ENCODE assay signal across 19 cellular contexts in the genomic region with DNA sequence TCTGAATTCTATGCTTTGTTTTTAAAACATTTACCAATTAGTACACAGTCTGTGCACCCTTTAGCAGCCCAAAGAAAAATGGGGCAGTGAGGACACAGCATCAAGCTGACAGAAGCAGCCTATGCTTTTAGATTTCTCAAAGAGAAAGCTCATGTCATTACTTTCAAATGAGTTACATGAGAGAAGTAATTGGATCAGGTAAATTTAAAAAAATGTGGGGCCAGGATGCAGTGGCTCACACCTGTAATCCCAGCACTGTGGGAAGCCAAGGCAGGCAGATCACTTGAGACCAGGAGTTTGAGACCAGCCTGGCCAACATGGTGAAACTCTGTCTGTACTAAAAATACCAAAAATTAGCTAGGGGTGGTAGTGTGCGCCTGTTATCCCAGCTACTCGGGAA. TPM values are rescaled to one million over a fixed set of nuclear protein-coding genes. Genes with fewer than 3 reads are reported as not detected.
DNase-seq lines count a peak whose midpoint lies in the region; ATAC-seq and TF ChIP-seq lines count a peak whose summit lies in the region.
"Had no signal": no experiment of that assay in that cellular context is flagged by ENCODE, and none has a peak within 500 bp of the region (broad histone marks: within the 10 kb centered on the region; RNA-seq: fewer than 3 reads in every experiment).

No MANE protein-coding gene starts in this region.

- H3K9ac ChIP-seq in HUES64 (ENCODE audit: low read depth, low read length): no peak overlapping the region
- H3K9ac ChIP-seq in endodermal cell (ENCODE audit: extremely low read depth, low read length, poor library complexity, severe bottlenecking): no peak overlapping the region
- H3K9ac ChIP-seq: BLaER1 had no signal

- H3K27ac Mint-ChIP-seq in GM23338: peak overlapping the region; percentile 74; the same call in 1 of the 2 replicates
- peak overlapping the region; percentile 66 for H3K27ac Mint-ChIP-seq in endodermal cell
- peak overlapping the region; percentile 56 for H3K27ac Mint-ChIP-seq in progenitor cell of endocrine pancreas
- no peak overlapping the region for H3K27ac Mint-ChIP-seq in activated naive CD4-positive, alpha-beta T cell treated with anti-CD3 and anti-CD28 coated beads, Interleukin-2, amount 10 ng/mL, durations not matched to agents 7 days and 5 days
- no peak overlapping the region for H3K27ac Mint-ChIP-seq in activated CD4-positive, alpha-beta memory T cell treated with anti-CD3 and anti-CD28 coated beads, Interleukin-2, amount 10 ng/mL, durations not matched to agents 7 days and 5 days
- H3K27ac Mint-ChIP-seq: CD14-positive monocyte; CD4-positive, alpha-beta memory T cell had no signal

- POLR2A ChIA-PET in activated CD4-positive, alpha-beta memory T cell treated with anti-CD3 and anti-CD28 coated beads, Interleukin-2, amount 10 ng/mL, durations not matched to agents 7 days and 5 days (lab: Charles Lee): no interaction called here

- CTCF ChIA-PET in activated naive CD4-positive, alpha-beta T cell treated with anti-CD3 and anti-CD28 coated beads, Interleukin-2, amount 10 ng/mL, durations not matched to agents 7 days and 5 days (lab: Charles Lee): no interaction called here
- CTCF ChIA-PET in activated CD4-positive, alpha-beta memory T cell treated with anti-CD3 and anti-CD28 coated beads, Interleukin-2, amount 10 ng/mL, durations not matched to agents 7 days and 5 days (lab: Charles Lee): no interaction called here

- intact Hi-C loops in dorsolateral prefrontal cortex (cut with DNase I): no loop called here

- H3K9me3 ChIP-seq in HUES64 (ENCODE audit: insufficient read depth, low read depth, low read length): no peaks in the 10 kb centered on the region
- H3K9me3 ChIP-seq in endodermal cell (ENCODE audit: control insufficient read depth, low read length): no peaks in the 10 kb centered on the region
- H3K9me3 ChIP-seq: BLaER1 had no signal

- H3K36me3 Mint-ChIP-seq in GM23338 (ENCODE audit: low read depth) (no peaks in the 10 kb centered on the region; the same call in 2 of the 3 replicates), endodermal cell (ENCODE audit: low read depth) (peaks cover 7% of the 10 kb centered on the region), progenitor cell of endocrine pancreas (ENCODE audit: insufficient read depth) (peaks cover 11% of the 10 kb centered on the region)
- H3K36me3 Mint-ChIP-seq in activated naive CD4-positive, alpha-beta T cell treated with anti-CD3 and anti-CD28 coated beads, Interleukin-2, amount 10 ng/mL, durations not matched to agents 7 days and 5 days: no peaks in the 10 kb centered on the region
- H3K36me3 Mint-ChIP-seq in activated CD4-positive, alpha-beta memory T cell treated with anti-CD3 and anti-CD28 coated beads, Interleukin-2, amount 10 ng/mL, durations not matched to agents 7 days and 5 days (ENCODE audit: low read depth): no peaks in the 10 kb centered on the region
- H3K36me3 Mint-ChIP-seq: CD14-positive monocyte; CD4-positive, alpha-beta memory T cell had no signal

- H3K4me3 ChIP-seq in GM23338 (no peak overlapping the region), HUES64 (ENCODE audit: low read length) (no peak overlapping the region), endodermal cell (ENCODE audit: low read length) (no peak overlapping the region), dorsolateral prefrontal cortex (no peak overlapping the region)
- H3K4me3 ChIP-seq: BLaER1, GM23248 had no signal

- H3K27me3 ChIP-seq in GM23338 (ENCODE audit: insufficient read depth): no peaks in the 10 kb centered on the region
- H3K27me3 ChIP-seq in HUES64 (ENCODE audit: insufficient read depth, low read length): no peaks in the 10 kb centered on the region
- H3K27me3 ChIP-seq in endodermal cell (ENCODE audit: control insufficient read depth, insufficient read depth, low read length, poor library complexity, severe bottlenecking): no peaks in the 10 kb centered on the region
- no peaks in the 10 kb centered on the region for H3K27me3 ChIP-seq in dorsolateral prefrontal cortex
- H3K27me3 ChIP-seq: BLaER1 had no signal

- H3K9me2 ChIP-seq in GM23338 (ENCODE audit: insufficient read depth): no peaks in the 10 kb centered on the region

- H3F3A ChIP-seq in GM23338 (replicated peaks; ENCODE audit: low read depth): no peaks in the 10 kb centered on the region

- no peak overlapping the region for H3K4me3 Mint-ChIP-seq in GM23338
- no peak overlapping the region for H3K4me3 Mint-ChIP-seq in endodermal cell
- H3K4me3 Mint-ChIP-seq in progenitor cell of endocrine pancreas (ENCODE audit: low read depth): no peak overlapping the region
- H3K4me3 Mint-ChIP-seq in activated naive CD4-positive, alpha-beta T cell treated with anti-CD3 and anti-CD28 coated beads, Interleukin-2, amount 10 ng/mL, durations not matched to agents 7 days and 5 days: no peak overlapping the region
- H3K4me3 Mint-ChIP-seq in activated CD4-positive, alpha-beta memory T cell treated with anti-CD3 and anti-CD28 coated beads, Interleukin-2, amount 10 ng/mL, durations not matched to agents 7 days and 5 days: no peak overlapping the region
- H3K4me3 Mint-ChIP-seq: CD14-positive monocyte; CD4-positive, alpha-beta memory T cell had no signal

- no peak overlapping the region for H3K4me2 ChIP-seq in GM23338
- H3K4me2 ChIP-seq: BLaER1 had no signal

- ATAC-seq in GM23338: no peak; the same call in 2 of the 3 replicates
- ATAC-seq: HCT116 had no signal

- H3K36me3 ChIP-seq in GM23338 (ENCODE audit: insufficient read depth): no peaks in the 10 kb centered on the region
- H3K36me3 ChIP-seq in HUES64 (ENCODE audit: insufficient read depth, low read length): peaks cover 5% of the 10 kb centered on the region; the same call in 1 of the 2 replicates
- peaks cover 26% of the 10 kb centered on the region for H3K36me3 ChIP-seq in endodermal cell (ENCODE audit: control insufficient read depth, insufficient read depth, low read length)
- H3K36me3 ChIP-seq: BLaER1 had no signal

- H3K79me2 ChIP-seq in GM23338 (replicated peaks; ENCODE audit: insufficient read depth): 0 out of 2 replicates have a peak, but pooled peaks cover 7% of the 10 kb centered on the region

- H4K20me1 ChIP-seq in GM23338 (replicated peaks; ENCODE audit: insufficient read depth): 0 out of 2 replicates have a peak, but pooled peaks cover 5% of the 10 kb centered on the region
- H4K20me1 ChIP-seq: BLaER1 had no signal

- no peak for DNase-seq in GM23338 (ENCODE audit: low spot score)
- DNase-seq in endodermal cell: peak; percentile 63
- no peak for DNase-seq in progenitor cell of endocrine pancreas (ENCODE audit: low spot score, unreplicated experiment)
- no peak for DNase-seq in globus pallidus (ENCODE audit: low spot score)
- no peak for DNase-seq in dorsolateral prefrontal cortex
- no peak for DNase-seq in activated naive CD4-positive, alpha-beta T cell treated with anti-CD3 and anti-CD28 coated beads, Interleukin-2, amount 10 ng/mL, durations not matched to agents 7 days and 5 days
- DNase-seq in activated CD4-positive, alpha-beta memory T cell treated with anti-CD3 and anti-CD28 coated beads, Interleukin-2, amount 10 ng/mL, durations not matched to agents 7 days and 5 days: no peak
- DNase-seq: 8988T; CD4-positive, alpha-beta memory T cell; DMS153; DMS79; GDM1; GM23248; HFFc6 had no signal

- H3K9me3 Mint-ChIP-seq in GM23338: no peaks in the 10 kb centered on the region
- H3K9me3 Mint-ChIP-seq in endodermal cell: no peaks in the 10 kb centered on the region
- no peaks in the 10 kb centered on the region for H3K9me3 Mint-ChIP-seq in progenitor cell of endocrine pancreas (ENCODE audit: low read depth)
- no peaks in the 10 kb centered on the region for H3K9me3 Mint-ChIP-seq in activated naive CD4-positive, alpha-beta T cell treated with anti-CD3 and anti-CD28 coated beads, Interleukin-2, amount 10 ng/mL, durations not matched to agents 7 days and 5 days
- H3K9me3 Mint-ChIP-seq in activated CD4-positive, alpha-beta memory T cell treated with anti-CD3 and anti-CD28 coated beads, Interleukin-2, amount 10 ng/mL, durations not matched to agents 7 days and 5 days: no peaks in the 10 kb centered on the region
- H3K9me3 Mint-ChIP-seq: CD14-positive monocyte; CD4-positive, alpha-beta memory T cell; HFFc6 had no signal

- H3K27me3 Mint-ChIP-seq in GM23338 (ENCODE audit: insufficient read depth, low read depth, poor library complexity) (no peaks in the 10 kb centered on the region), endodermal cell (ENCODE audit: insufficient read depth) (no peaks in the 10 kb centered on the region), progenitor cell of endocrine pancreas (no peaks in the 10 kb centered on the region)
- H3K27me3 Mint-ChIP-seq in activated naive CD4-positive, alpha-beta T cell treated with anti-CD3 and anti-CD28 coated beads, Interleukin-2, amount 10 ng/mL, durations not matched to agents 7 days and 5 days: peaks cover 5% of the 10 kb centered on the region
- H3K27me3 Mint-ChIP-seq in activated CD4-positive, alpha-beta memory T cell treated with anti-CD3 and anti-CD28 coated beads, Interleukin-2, amount 10 ng/mL, durations not matched to agents 7 days and 5 days: peaks cover 1% of the 10 kb centered on the region

- peaks cover 16% of the 10 kb centered on the region for H3K4me1 Mint-ChIP-seq in GM23338
- peaks cover 12% of the 10 kb centered on the region for H3K4me1 Mint-ChIP-seq in endodermal cell
- peaks cover 8% of the 10 kb centered on the region for H3K4me1 Mint-ChIP-seq in progenitor cell of endocrine pancreas (ENCODE audit: low read depth)
- no peaks in the 10 kb centered on the region for H3K4me1 Mint-ChIP-seq in activated naive CD4-positive, alpha-beta T cell treated with anti-CD3 and anti-CD28 coated beads, Interleukin-2, amount 10 ng/mL, durations not matched to agents 7 days and 5 days
- H3K4me1 Mint-ChIP-seq in activated CD4-positive, alpha-beta memory T cell treated with anti-CD3 and anti-CD28 coated beads, Interleukin-2, amount 10 ng/mL, durations not matched to agents 7 days and 5 days: no peaks in the 10 kb centered on the region
- H3K4me1 Mint-ChIP-seq: CD14-positive monocyte had no signal

- no peak overlapping the region for H2AFZ ChIP-seq in GM23338
- H2AFZ ChIP-seq: GM23248 had no signal

- TF ChIP-seq CTCF in GM23338 (conservative IDR thresholded peaks at IDR 0.05; ENCODE audit: low read depth in 2 of 2) (no peak), endodermal cell (conservative IDR thresholded peaks at IDR 0.05) (no peak), progenitor cell of endocrine pancreas (IDR thresholded peaks at IDR 0.05; ENCODE audit: unreplicated experiment) (no peak), dorsolateral prefrontal cortex (IDR thresholded peaks at IDR 0.05 in 54 of 56, conservative IDR thresholded peaks at IDR 0.05 in 2 of 56; ENCODE audit: low read depth in 1 of 56, partially characterized antibody in 56 of 56) (no peak)

- peak overlapping the region; percentile 42; the same call in 1 of the 2 replicates for H3K27ac ChIP-seq in GM23338 (ENCODE audit: low read depth)
- H3K27ac ChIP-seq in HUES64 (ENCODE audit: low read depth, low read length): peak overlapping the region; percentile 9; the same call in 1 of the 2 replicates
- H3K27ac ChIP-seq in endodermal cell (ENCODE audit: low read depth, low read length): no peak overlapping the region
- H3K27ac ChIP-seq in dorsolateral prefrontal cortex: peak overlapping the region in 1 of 59 donors; percentile 11
- H3K27ac ChIP-seq: BLaER1 had no signal

- H3K4me1 ChIP-seq in GM23338 (ENCODE audit: insufficient read depth) (no peaks in the 10 kb centered on the region), HUES64 (ENCODE audit: insufficient read depth, low read length) (peaks cover 10% of the 10 kb centered on the region), endodermal cell (ENCODE audit: control insufficient read depth, insufficient read depth, low read length) (peaks cover 4% of the 10 kb centered on the region)
- H3K4me1 ChIP-seq: BLaER1 had no signal

- 89% methylated on average over 2 of the region's 2 CpGs for WGBS in HUES64
- 78 to 88% methylated on average over 2 of the region's 2 CpGs for WGBS in endodermal cell (ENCODE audit: insufficient coverage in 1 of 2, insufficient read length in 1 of 2), 2 experiments

RNA-seq across cellular contexts. Expression of a gene that starts 57.7 kb away (rescaled TPM):
- not detected in 2 replicates for total RNA-seq in GM23338 (2014; rRNA removed; shearing (Covaris generic))
- polyA plus RNA-seq in GM23338 (2016; fragmentation: Nextera tagmentation; extraction: Ambion mirVana): not detected in 2 replicates
- polyA plus RNA-seq in HUES64 (2013, experiment 1 of 2): not detected
- polyA plus RNA-seq in HUES64 (2013, experiment 2 of 2): not detected
- total RNA-seq in endodermal cell: not detected
- polyA plus RNA-seq in endodermal cell (2013, experiment 1 of 2): not detected
- polyA plus RNA-seq in endodermal cell (2013, experiment 2 of 2): not detected
- not detected in 2 replicates for total RNA-seq in progenitor cell of endocrine pancreas
- 1 to 10 TPM in 2 of 120 experiments, under 1 TPM in 9, not detected in 109; 0.35 to 1.2 (median 0.52) TPM for total RNA-seq in dorsolateral prefrontal cortex
- total RNA-seq in activated CD4-positive, alpha-beta memory T cell treated with anti-CD3 and anti-CD28 coated beads, Interleukin-2, amount 10 ng/mL, durations not matched to agents 7 days and 5 days: not detected
- total RNA-seq: A673; CD4-positive, alpha-beta memory T cell; GM23248; HFFc6 had no signal
- polyA plus RNA-seq: CD14-positive monocyte; CD4-positive, alpha-beta memory T cell; GM23248 had no signal

Comparison
In these comparisons a context has a peak if more than half of its experiments do, and no peak if none do; other contexts are left out.
1. H3K27ac Mint-ChIP-seq: peak in GM23338 (single experiment), endodermal cell (single experiment) and progenitor cell of endocrine pancreas (single experiment); none in activated naive CD4-positive, alpha-beta T cell treated with anti-CD3 and anti-CD28 coated beads, Interleukin-2, amount 10 ng/mL, durations not matched to agents 7 days and 5 days (single experiment) and activated CD4-positive, alpha-beta memory T cell treated with anti-CD3 and anti-CD28 coated beads, Interleukin-2, amount 10 ng/mL, durations not matched to agents 7 days and 5 days (single experiment).